Comparison of ENCODE assay signal across 9 cellular contexts in genomic region chr14:70955543-70956480, GRCh38. TPM values are rescaled to one million over a fixed set of nuclear protein-coding genes. Genes with fewer than 3 reads are reported as not detected.
A peak's percentile ranks its signal among the peaks of the same experiment; 100 is the strongest.
DNase-seq lines count a peak whose midpoint lies in the region; ATAC-seq and TF ChIP-seq lines count a peak whose summit lies in the region.
"Had no signal": no experiment of that assay in that cellular context is flagged by ENCODE, and none has a peak within 500 bp of the region (broad histone marks: within the 10 kb centered on the region; RNA-seq: fewer than 3 reads in every experiment).

No MANE protein-coding gene starts in this region.

- DNase-seq in AG04449 (ENCODE audit: low read depth, low spot score) (no peak), GM12865 (ENCODE audit: low read depth) (peak; percentile 63), RWPE1 (ENCODE audit: low spot score) (peak; percentile 4), mammary epithelial cell (no peak), mucosa of descending colon (no peak), SKM-1 (lab: John Stamatoyannopoulos, UW; ENCODE audit: unreplicated experiment) (no peak)

- 59% methylated on average over 5 of the region's 5 CpGs for WGBS in mammary epithelial cell (ENCODE audit: low coverage, missing lambda C conversion rate)

- CTCF ChIA-PET in AG04449 (lab: Yijun Ruan, JAX), result interaction anchor here (0.7 to 4.8 kb wide), 12 partner anchors 12 to 146 kb away, joined by 3 to 90 read pairs (median 4); no protein-coding TSS in a partner anchor
- CTCF ChIA-PET in RWPE1 (lab: Yijun Ruan, JAX), result interaction anchor here (0.6 to 0.8 kb wide), 6 partner anchors 49 to 1253 kb away, joined by 3 to 6 read pairs (median 4); partner anchors contain the start of gene PCNX1
- CTCF ChIA-PET in mammary epithelial cell (lab: Charles Lee; ENCODE audit: low non-redundant PET), result interaction anchor here (0.5 to 1.5 kb wide), 3 partner anchors 49 to 138 kb away, joined by 3 to 5 read pairs (median 4); partner anchors contain the start of gene PCNX1

- no TSS peak for BruUV-seq in mammary epithelial cell (replicated peaks; lab: Mats Ljungman, UMichigan)

- peaks cover 54% of the 10 kb centered on the region for H3K79me2 ChIP-seq in mammary epithelial cell (ENCODE audit: insufficient read depth, low read length)

- H3K27ac ChIP-seq in RWPE1 (no peak overlapping the region), mammary epithelial cell (ENCODE audit: insufficient read depth, low read depth, low read length) (no peak overlapping the region)
- H3K27ac ChIP-seq: HL-60 had no signal

- in situ Hi-C loops in mammary epithelial cell (cut with MboI; ENCODE audit: low sequenced_read_pairs in 2 of 2), result loop anchor here in 1 of 2 donors (25.0 kb wide), 1 partner anchor 344 kb away; the partner anchor contains the start of gene MED6

- ATAC-seq in mucosa of descending colon (peak; percentile 36), GM21390 (IDR thresholded peaks at IDR 0.05; ENCODE audit: unreplicated experiment) (no peak), HG03442 (IDR thresholded peaks at IDR 0.05; ENCODE audit: unreplicated experiment) (no peak)

- H4K20me1 ChIP-seq in mammary epithelial cell (ENCODE audit: insufficient read depth, low read length), result no peaks in the 10 kb centered on the region

- TF ChIP-seq CTCF in AG04449 (IDR thresholded peaks at IDR 0.05; ENCODE audit: insufficient read depth, low read length, missing control alignments), result peak; percentile 62
- peak; percentile 63 for TF ChIP-seq CTCF in GM12865 (IDR thresholded peaks at IDR 0.05; ENCODE audit: insufficient read depth, low read depth, low read length, missing control alignments)
- TF ChIP-seq CTCF in RWPE1 (conservative IDR thresholded peaks at IDR 0.05; ENCODE audit: low read depth), result peak; percentile 69
- TF ChIP-seq CTCF in mammary epithelial cell (conservative IDR thresholded peaks at IDR 0.05 in 1 of 2, IDR thresholded peaks at IDR 0.05 in 1 of 2; ENCODE audit: extremely low read depth in 1 of 2, insufficient read depth in 1 of 2, low read depth in 1 of 2, low read length in 2 of 2), result peak; percentile 57 to 66
- no peak for TF ChIP-seq CTCF in mucosa of descending colon (IDR thresholded peaks at IDR 0.05)

- H3K9me3 ChIP-seq in mammary epithelial cell (replicated peaks; ENCODE audit: insufficient read depth, low read length) (no peaks in the 10 kb centered on the region), mucosa of descending colon (no peaks in the 10 kb centered on the region)

- intact Hi-C loops in mammary epithelial cell (cut with micrococcal nuclease) (loop anchor here (1.0 kb wide), 3 partner anchors 49 to 139 kb away; partner anchors contain the start of gene PCNX1), mucosa of descending colon (cut with DNase I, micrococcal nuclease) (no loop called here)

- no peak overlapping the region for H3K4me2 ChIP-seq in mammary epithelial cell (ENCODE audit: insufficient read depth, low read depth, low read length)

- no peak overlapping the region for H3K9ac ChIP-seq in mammary epithelial cell (ENCODE audit: insufficient read depth, low read length)

- no peaks in the 10 kb centered on the region for H3K27me3 ChIP-seq in mammary epithelial cell (ENCODE audit: insufficient read depth, low read length)

- H3K36me3 ChIP-seq in mammary epithelial cell (ENCODE audit: insufficient read depth, low read length) (no peaks in the 10 kb centered on the region), mucosa of descending colon (ENCODE audit: low read depth) (no peaks in the 10 kb centered on the region)

- H3K4me1 ChIP-seq in mammary epithelial cell (ENCODE audit: insufficient read depth, low read length), result no peaks in the 10 kb centered on the region
- H3K4me1 ChIP-seq in mucosa of descending colon (ENCODE audit: low read depth), result no peaks in the 10 kb centered on the region

- no peak overlapping the region for H2AFZ ChIP-seq in mammary epithelial cell (ENCODE audit: low read depth, low read length)

- POLR2A ChIA-PET in AG04449 (lab: Yijun Ruan, JAX), result no interaction called here
- POLR2A ChIA-PET in RWPE1 (lab: Yijun Ruan, JAX; ENCODE audit: low non-redundant PET), result no interaction called here

- dilution Hi-C loops in mammary epithelial cell (cut with HindIII; ENCODE audit: low sequenced_read_pairs), result no loop called here

- H3K4me3 ChIP-seq in AG04449 (ENCODE audit: low read depth, low read length) (no peak overlapping the region), GM12865 (ENCODE audit: low read depth, low read length) (no peak overlapping the region), mammary epithelial cell (replicated peaks in 1 of 3; ENCODE audit: insufficient read depth in 1 of 3, low read depth in 2 of 3, low read length in 3 of 3) (no peak overlapping the region), mucosa of descending colon (no peak overlapping the region)

RNA-seq across cellular contexts. Expression of gene PCNX1, which starts 48.6 kb away (rescaled TPM):
- total RNA-seq in mammary epithelial cell (100 to 1,000 TPM in 1 of 2 donors, 10 to 100 TPM in 1; 67.9 to 112 TPM), mucosa of descending colon (10 to 100 TPM; 27.5 to 49.4 (median 33.5) TPM)
- 33.9 TPM for polyA plus RNA-seq in mammary epithelial cell
- polyA minus RNA-seq in mammary epithelial cell, result 147 TPM

Comparison
In these comparisons a context has a peak if more than half of its experiments do, and no peak if none do; other contexts are left out.
1. DNase-seq: peak in GM12865 (single experiment) and RWPE1 (single experiment); none in AG04449 (single experiment), mammary epithelial cell (single experiment), mucosa of descending colon (0 of 3) and SKM-1 (single experiment).